ENCODE assay signal across 15 cellular contexts in the genomic region with DNA sequence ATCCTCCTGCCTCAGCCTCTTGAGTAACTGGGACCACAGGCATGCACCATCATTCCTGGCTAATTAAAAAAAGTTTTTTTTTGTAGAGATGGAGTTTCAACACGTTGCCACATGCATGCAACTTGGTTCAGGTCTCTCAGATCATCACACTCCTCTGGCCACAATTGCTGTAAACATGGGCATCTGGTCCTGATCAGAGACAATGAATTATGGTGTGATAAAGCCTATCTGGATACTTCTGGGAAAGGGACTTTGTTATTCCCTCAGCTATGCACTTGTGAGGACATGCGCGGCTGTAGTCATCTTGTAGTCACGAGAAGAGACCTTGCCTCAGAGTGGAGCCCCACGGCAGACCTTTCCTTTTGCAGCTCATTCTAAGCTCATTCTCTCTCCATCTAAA.
A peak's percentile ranks its signal among the peaks of the same experiment; 100 is the strongest.
DNase-seq lines count a peak whose midpoint lies in the region; ATAC-seq and TF ChIP-seq lines count a peak whose summit lies in the region.
"Had no signal": no experiment of that assay in that cellular context is flagged by ENCODE, and none has a peak within 500 bp of the region (broad histone marks: within the 10 kb centered on the region; RNA-seq: fewer than 3 reads in every experiment).

No MANE protein-coding gene starts in this region.

- peak overlapping the region; percentile 32 for H3K27ac Mint-ChIP-seq in CD4-positive, alpha-beta T cell
- no peak overlapping the region for H3K27ac Mint-ChIP-seq in type B pancreatic cell
- H3K27ac Mint-ChIP-seq: H9 had no signal

- H3K4me3 ChIP-seq in fibroblast of villous mesenchyme (ENCODE audit: low read depth, low read length), result no peak overlapping the region
- H3K4me3 ChIP-seq: BLaER1 treated with 17β-estradiol and CSF1 and Interleukin-3, amounts not matched to agents 10 nM and 100 nM; PC-9; SJCRH30 had no signal

- H3K4me3 Mint-ChIP-seq in CD4-positive, alpha-beta T cell, result no peak overlapping the region
- H3K4me3 Mint-ChIP-seq in type B pancreatic cell, result no peak overlapping the region
- H3K4me3 Mint-ChIP-seq: H9 had no signal

- H3K27me3 ChIP-seq in CD4-positive, alpha-beta T cell (ENCODE audit: control insufficient read depth, insufficient read depth, low read length), result no peaks in the 10 kb centered on the region
- H3K27me3 ChIP-seq: BLaER1 treated with 17β-estradiol and CSF1 and Interleukin-3, amounts not matched to agents 10 nM and 100 nM; SJCRH30 had no signal

- intact Hi-C loops in CD4-positive, alpha-beta T cell (cut with DNase I, micrococcal nuclease), result no loop called here

- H3K27me3 Mint-ChIP-seq in CD4-positive, alpha-beta T cell, result no peaks in the 10 kb centered on the region
- peaks cover 27% of the 10 kb centered on the region for H3K27me3 Mint-ChIP-seq in type B pancreatic cell

- DNase-seq in AG09319 (ENCODE audit: extremely low read depth, low read depth) (peak; percentile 27), HS-5 (ENCODE audit: low read depth) (peak; percentile 61), fibroblast of villous mesenchyme (ENCODE audit: low read depth) (peak; percentile 43), type B pancreatic cell (ENCODE audit: extremely low spot score, unreplicated experiment) (no peak), NCI-H146 (lab: John Stamatoyannopoulos, UW) (no peak)
- no peak for DNase-seq in CD4-positive, alpha-beta T cell
- DNase-seq: ACHN, H9, NCI-H1105 treated with DMSO at 0.1 percent for 48 hours, NCI-H187, NCI-H774, PC-9, SJCRH30 had no signal

- no peak overlapping the region for H3K27ac ChIP-seq in CD4-positive, alpha-beta T cell (ENCODE audit: low read depth, low read length)
- H3K27ac ChIP-seq: BLaER1 treated with 17β-estradiol and CSF1 and Interleukin-3, amounts not matched to agents 10 nM and 100 nM; PC-9; SJCRH30 had no signal

- CTCF ChIA-PET in CD4-positive, alpha-beta T cell (lab: Charles Lee), result no interaction called here

- H3K9me3 Mint-ChIP-seq in CD4-positive, alpha-beta T cell, result peaks cover 3% of the 10 kb centered on the region
- peaks cover 5% of the 10 kb centered on the region for H3K9me3 Mint-ChIP-seq in type B pancreatic cell
- H3K9me3 Mint-ChIP-seq: H9 had no signal

- H3K4me1 Mint-ChIP-seq in CD4-positive, alpha-beta T cell (ENCODE audit: low read depth), result peaks cover 76% of the 10 kb centered on the region
- no peaks in the 10 kb centered on the region for H3K4me1 Mint-ChIP-seq in type B pancreatic cell (ENCODE audit: unreplicated experiment)
- H3K4me1 Mint-ChIP-seq: H9 had no signal

- POLR2A ChIA-PET in CD4-positive, alpha-beta T cell (lab: Charles Lee), result interaction anchor here (1.2 to 3.7 kb wide), 2 partner anchors 8 to 52 kb away, joined by 3 to 36 read pairs; no protein-coding TSS in a partner anchor

- H3K36me3 Mint-ChIP-seq in CD4-positive, alpha-beta T cell (ENCODE audit: low read depth), result peaks cover 16% of the 10 kb centered on the region
- H3K36me3 Mint-ChIP-seq in type B pancreatic cell, result no peaks in the 10 kb centered on the region

- no peak for TF ChIP-seq CTCF in AG09319 (IDR thresholded peaks at IDR 0.05; ENCODE audit: low read depth, low read length)
- no peak for TF ChIP-seq CTCF in CD4-positive, alpha-beta T cell (IDR thresholded peaks at IDR 0.05)
- no peak for TF ChIP-seq CTCF in fibroblast of villous mesenchyme (IDR thresholded peaks at IDR 0.05; ENCODE audit: insufficient read depth, low read depth, low read length)
- TF ChIP-seq CTCF in type B pancreatic cell (conservative IDR thresholded peaks at IDR 0.05), result no peak

- H3K9me3 ChIP-seq in CD4-positive, alpha-beta T cell (ENCODE audit: control insufficient read depth, low read length), result no peaks in the 10 kb centered on the region
- H3K9me3 ChIP-seq: SJCRH30 had no signal

- ATAC-seq in CD4-positive, alpha-beta T cell (ENCODE audit: poor library complexity), result no peak
- ATAC-seq in HG03565 (IDR thresholded peaks at IDR 0.05; ENCODE audit: unreplicated experiment), result no peak

Comparison
In these comparisons a context has a peak if more than half of its experiments do, and no peak if none do; other contexts are left out.
1. DNase-seq: peak in AG09319 (single experiment), HS-5 (single experiment) and fibroblast of villous mesenchyme (single experiment); none in CD4-positive, alpha-beta T cell (0 of 10), type B pancreatic cell (single experiment) and NCI-H146 (single experiment).